In the genomic region with DNA sequence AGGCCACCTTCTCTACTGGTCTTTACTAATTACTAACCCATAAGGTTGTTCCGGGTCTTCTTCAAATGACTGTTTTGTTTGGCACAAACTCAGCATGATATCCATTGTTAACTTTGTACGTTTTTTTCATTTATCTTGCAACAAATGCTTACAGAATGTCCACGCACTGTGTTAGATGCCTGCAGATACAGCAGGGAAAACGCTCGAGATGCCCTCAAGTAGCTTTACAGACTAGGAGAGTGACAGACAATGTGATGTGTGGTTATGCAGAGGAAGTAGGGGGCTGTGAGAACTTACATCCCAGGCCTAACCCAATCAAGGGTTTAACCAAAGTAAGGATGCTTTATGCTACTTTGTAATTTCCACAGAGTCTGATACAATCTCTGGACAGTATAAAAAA, we compare ENCODE assay signal across 8 cellular contexts. TPM values are rescaled to one million over a fixed set of nuclear protein-coding genes. Genes with fewer than 3 reads are reported as not detected.
A peak's percentile ranks its signal among the peaks of the same experiment; 100 is the strongest.
DNase-seq lines count a peak whose midpoint lies in the region; ATAC-seq and TF ChIP-seq lines count a peak whose summit lies in the region.

No MANE protein-coding gene starts in this region.

- H3K27ac ChIP-seq in breast epithelium: peak overlapping the region; percentile 93 to 95

- peaks cover 24% of the 10 kb centered on the region for H3K36me3 Mint-ChIP-seq in Caco-2 (ENCODE audit: insufficient read depth, unreplicated experiment)
- H3K36me3 Mint-ChIP-seq in naive thymus-derived CD8-positive, alpha-beta T cell: peaks cover 0 to 16% (median 0%) of the 10 kb centered on the region in 3 donors

- peak overlapping the region; percentile 84 for H3K27ac Mint-ChIP-seq in Caco-2 (ENCODE audit: unreplicated experiment)
- peak overlapping the region; percentile 93 to 99 (median 96) for H3K27ac Mint-ChIP-seq in naive thymus-derived CD8-positive, alpha-beta T cell

- CTCF ChIA-PET in Caco-2 (lab: Charles Lee): interaction anchor here (0.6 to 0.7 kb wide), 2 partner anchors 193 to 930 kb away, joined by 4 read pairs; no protein-coding TSS in a partner anchor

- no peak for DNase-seq in Caco-2
- DNase-seq in Kasumi-1 (lab: John Stamatoyannopoulos, UW): peak; percentile 68 to 75
- DNase-seq in breast epithelium (ENCODE audit: low spot score in 2 of 2): no peak
- DNase-seq in naive thymus-derived CD8-positive, alpha-beta T cell: no peak
- no peak for DNase-seq in foreskin melanocyte
- DNase-seq in UCSD-AML1 (lab: John Stamatoyannopoulos, UW; ENCODE audit: unreplicated experiment): no peak
- no peak for DNase-seq in H4 (ENCODE audit: low spot score)
- no peak for DNase-seq in SKM-1 treated with dmso at 0.1 percent for 144 hours (lab: John Stamatoyannopoulos, UW; ENCODE audit: unreplicated experiment)

- H3K4me1 ChIP-seq in Caco-2 (no peaks in the 10 kb centered on the region), breast epithelium (peaks cover 0 to 3% of the 10 kb centered on the region in 2 donors)

- H3K4me1 Mint-ChIP-seq in Caco-2 (ENCODE audit: low read depth, unreplicated experiment): no peaks in the 10 kb centered on the region
- peaks cover 4 to 31% (median 21%) of the 10 kb centered on the region in 4 donors for H3K4me1 Mint-ChIP-seq in naive thymus-derived CD8-positive, alpha-beta T cell

- no peak for TF ChIP-seq CTCF in Caco-2 (IDR thresholded peaks at IDR 0.05; ENCODE audit: insufficient read depth in 1 of 2, low read depth in 1 of 2, low read length in 1 of 2, severe bottlenecking in 1 of 2, unreplicated experiment in 1 of 2)
- no peak for TF ChIP-seq CTCF in breast epithelium (IDR thresholded peaks at IDR 0.05)

- no peaks in the 10 kb centered on the region for H3K27me3 Mint-ChIP-seq in Caco-2 (ENCODE audit: insufficient read depth, unreplicated experiment)
- H3K27me3 Mint-ChIP-seq in naive thymus-derived CD8-positive, alpha-beta T cell: no peaks in the 10 kb centered on the region

- H3K27me3 ChIP-seq in Caco-2 (replicated peaks; ENCODE audit: control insufficient read depth, insufficient read depth, low read length): no peaks in the 10 kb centered on the region
- no peaks in the 10 kb centered on the region for H3K27me3 ChIP-seq in breast epithelium

- H3K9me3 ChIP-seq in Caco-2: no peaks in the 10 kb centered on the region
- H3K9me3 ChIP-seq in breast epithelium: no peaks in the 10 kb centered on the region

- no TSS peak for BruUV-seq in Caco-2 (replicated peaks; lab: Mats Ljungman, UMichigan)

- no peak for TF ChIP-seq POLR2A in breast epithelium (IDR thresholded peaks at IDR 0.05)

- intact Hi-C loops in Caco-2 (cut with micrococcal nuclease; ENCODE audit: unreplicated experiment): loop anchor here (2.0 kb wide), 1 partner anchor 16 kb away; no protein-coding TSS in a partner anchor
- intact Hi-C loops in breast epithelium (cut with DNase I; ENCODE audit: low total_unique reads): no loop called here

- no peaks in the 10 kb centered on the region for H3K36me3 ChIP-seq in Caco-2 (ENCODE audit: control insufficient read depth, insufficient read depth, low read length)
- H3K36me3 ChIP-seq in breast epithelium: no peaks in the 10 kb centered on the region

- POLR2A ChIA-PET in Caco-2 (lab: Charles Lee): no interaction called here
- POLR2A ChIA-PET in naive thymus-derived CD8-positive, alpha-beta T cell (lab: Charles Lee): interaction anchor here (0.6 to 8.2 kb wide), 4 partner anchors 24 to 870 kb away, joined by 3 to 97 read pairs (median 9); partner anchors contain the start of gene EIF4A2

- H3K9me3 Mint-ChIP-seq in Caco-2 (ENCODE audit: unreplicated experiment): no peaks in the 10 kb centered on the region
- no peaks in the 10 kb centered on the region for H3K9me3 Mint-ChIP-seq in naive thymus-derived CD8-positive, alpha-beta T cell

- peak in 1 of 2 donors; percentile 39 for ATAC-seq in naive thymus-derived CD8-positive, alpha-beta T cell

- H3K4me3 ChIP-seq in Caco-2 (ENCODE audit: low read depth, low read length): peak overlapping the region; percentile 73
- H3K4me3 ChIP-seq in breast epithelium: peak overlapping the region in 2 of 3 donors; percentile 64 to 83

- H3K4me3 Mint-ChIP-seq in Caco-2 (ENCODE audit: unreplicated experiment): peak overlapping the region; percentile 74
- peak overlapping the region; percentile 84 to 97 (median 96) for H3K4me3 Mint-ChIP-seq in naive thymus-derived CD8-positive, alpha-beta T cell

RNA-seq across cellular contexts. Expression of gene RFC4, which starts 0.9 kb away (rescaled TPM):
- total RNA-seq in Caco-2 (2022) (52.6 and 62.2 TPM in 2 replicates), breast epithelium (10 to 100 TPM in 2 of 3 donors, 1 to 10 TPM in 1; 8.5 to 14.5 (median 10.8) TPM)
- 10 to 100 TPM; 19.3 to 25.3 TPM for total RNA-seq in naive thymus-derived CD8-positive, alpha-beta T cell
- polyA plus RNA-seq in naive thymus-derived CD8-positive, alpha-beta T cell: 10 to 100 TPM; 19.2 to 22.8 (median 21.4) TPM
- 131 and 150 TPM in 2 replicates for total RNA-seq in H4 (2014; rRNA removed; shearing (Covaris generic))

RNA-seq across cellular contexts. Expression of gene EIF4A2, which starts 23.9 kb away (rescaled TPM):
- total RNA-seq in Caco-2 (2022): 346 and 359 TPM in 2 replicates
- 100 to 1,000 TPM; 264 to 592 (median 493) TPM for total RNA-seq in breast epithelium
- 100 to 1,000 TPM; 671 to 687 TPM for total RNA-seq in naive thymus-derived CD8-positive, alpha-beta T cell
- polyA plus RNA-seq in naive thymus-derived CD8-positive, alpha-beta T cell: 100 to 1,000 TPM; 221 to 293 (median 226) TPM
- total RNA-seq in H4 (2014; rRNA removed; shearing (Covaris generic)): 416 and 440 TPM in 2 replicates

RNA-seq across cellular contexts. Expression of gene ADIPOQ, which starts 35.3 kb away (rescaled TPM):
- total RNA-seq in Caco-2 (2022) (not detected in 2 replicates), breast epithelium (1,000 to 10,000 TPM in 1 of 3 donors, 100 to 1,000 TPM in 2; 137 to 2,151 (median 208) TPM)
- total RNA-seq in naive thymus-derived CD8-positive, alpha-beta T cell: not detected
- not detected for polyA plus RNA-seq in naive thymus-derived CD8-positive, alpha-beta T cell
- not detected in 2 replicates for total RNA-seq in H4 (2014; rRNA removed; shearing (Covaris generic))

Comparison
In these comparisons a context has a peak if more than half of its experiments do, and no peak if none do; other contexts are left out.
1. DNase-seq: peak in Kasumi-1 (2 of 2); none in Caco-2 (0 of 2), breast epithelium (0 of 2), naive thymus-derived CD8-positive, alpha-beta T cell (0 of 10), foreskin melanocyte (single experiment), UCSD-AML1 (single experiment), H4 (single experiment) and SKM-1 treated with dmso at 0.1 percent for 144 hours (single experiment).
2. RNA of gene ADIPOQ, which starts 35.3 kb away (total RNA-seq): 137 to 2,151 TPM in breast epithelium; not detected in Caco-2, not detected in naive thymus-derived CD8-positive, alpha-beta T cell and not detected in H4; every median in the first group is over 100 times any median in the second.